In genomic region chrX:129791336-129791735, GRCh38 we compare ENCODE assay signal across 19 cellular contexts. TPM values are rescaled to one million over a fixed set of nuclear protein-coding genes. Genes with fewer than 3 reads are reported as not detected.
DNase-seq lines count a peak whose midpoint lies in the region; ATAC-seq and TF ChIP-seq lines count a peak whose summit lies in the region.
"Had no signal": no experiment of that assay in that cellular context is flagged by ENCODE, and none has a peak within 500 bp of the region (broad histone marks: within the 10 kb centered on the region; RNA-seq: fewer than 3 reads in every experiment).

No MANE protein-coding gene starts in this region.

- no peak overlapping the region for H3K9ac ChIP-seq in DND-41 (ENCODE audit: low read depth, low read length)

- no peak overlapping the region for H3K4me3 ChIP-seq in DND-41 (ENCODE audit: low read depth in 1 of 2, low read length in 2 of 2)
- no peak overlapping the region for H3K4me3 ChIP-seq in coronary artery
- H3K4me3 ChIP-seq: A549, GM23338, MG63, Peyer's patch had no signal

- H4K20me1 ChIP-seq in DND-41 (ENCODE audit: insufficient read depth, low read length): peaks cover 84% of the 10 kb centered on the region

- H3K27ac ChIP-seq in DND-41 (ENCODE audit: low read length) (peak overlapping the region; percentile 47), coronary artery (no peak overlapping the region)
- H3K27ac ChIP-seq: A549, Peyer's patch had no signal

- H3K4me3 Mint-ChIP-seq in activated T-cell treated with anti-CD3 and anti-CD28 coated beads, Interleukin-2, amount 50 U/mL, for 24 hours: no peak overlapping the region
- no peak overlapping the region for H3K4me3 Mint-ChIP-seq in activated T-cell treated with anti-CD3 and anti-CD28 coated beads, Interleukin-2, amount 50 U/mL, for 4 hours
- H3K4me3 Mint-ChIP-seq: CD8-positive, alpha-beta memory T cell; GM23338 had no signal

- H3K27me3 Mint-ChIP-seq in activated T-cell treated with anti-CD3 and anti-CD28 coated beads, Interleukin-2, amount 50 U/mL, for 24 hours: no peaks in the 10 kb centered on the region
- no peaks in the 10 kb centered on the region for H3K27me3 Mint-ChIP-seq in activated T-cell treated with anti-CD3 and anti-CD28 coated beads, Interleukin-2, amount 50 U/mL, for 4 hours (ENCODE audit: low read depth)
- H3K27me3 Mint-ChIP-seq: IgD-negative memory B cell had no signal

- peak overlapping the region; percentile 17 for H3K27ac Mint-ChIP-seq in activated T-cell treated with anti-CD3 and anti-CD28 coated beads, Interleukin-2, amount 50 U/mL, for 24 hours
- H3K27ac Mint-ChIP-seq: GM23338 had no signal

- H3K4me2 ChIP-seq in DND-41 (ENCODE audit: insufficient read depth, low read length): 0 out of 2 replicates have a peak overlapping the region, but pooled peaks have one; percentile 8
- H3K4me2 ChIP-seq: A549, GM23338 had no signal

- H3K4me1 Mint-ChIP-seq in activated T-cell treated with anti-CD3 and anti-CD28 coated beads, Interleukin-2, amount 50 U/mL, for 24 hours (ENCODE audit: low read depth): peaks cover 13% of the 10 kb centered on the region
- peaks cover 13% of the 10 kb centered on the region for H3K4me1 Mint-ChIP-seq in activated T-cell treated with anti-CD3 and anti-CD28 coated beads, Interleukin-2, amount 50 U/mL, for 4 hours (ENCODE audit: low read depth)
- H3K4me1 Mint-ChIP-seq: GM23338 had no signal

- peak; percentile 27 for DNase-seq in activated T-cell treated with anti-CD3 and anti-CD28 coated beads, Interleukin-2, amount 50 U/mL, for 24 hours
- no peak for DNase-seq in activated T-cell treated with anti-CD3 and anti-CD28 coated beads, Interleukin-2, amount 50 U/mL, for 4 hours
- no peak for DNase-seq in DND-41
- peak; percentile 50 for DNase-seq in coronary artery (ENCODE audit: low spot score)
- peak; percentile 25 for DNase-seq in sciatic nerve (ENCODE audit: low spot score)
- DNase-seq in glomerular visceral epithelial cell (ENCODE audit: extremely low spot score): no peak
- DNase-seq in NCI-H69 (lab: John Stamatoyannopoulos, UW): no peak
- DNase-seq: CD8-positive, alpha-beta memory T cell; Kasumi-1; MG63; NCI-H2171; Peyer's patch had no signal

- no peaks in the 10 kb centered on the region for H3K9me3 ChIP-seq in DND-41 (ENCODE audit: insufficient read depth, low read length, severe bottlenecking)
- H3K9me3 ChIP-seq: A549, MG63, Peyer's patch had no signal

- H3K27me3 ChIP-seq in DND-41 (ENCODE audit: insufficient read depth, low read length, poor library complexity): no peaks in the 10 kb centered on the region
- H3K27me3 ChIP-seq: MG63, Peyer's patch had no signal

- H3K36me3 ChIP-seq in DND-41 (ENCODE audit: insufficient read depth, low read length): peaks cover 95% of the 10 kb centered on the region
- H3K36me3 ChIP-seq: MG63, Peyer's patch had no signal

- intact Hi-C loops in sciatic nerve (cut with DNase I): no loop called here

- no peaks in the 10 kb centered on the region for H3K9me3 Mint-ChIP-seq in activated T-cell treated with anti-CD3 and anti-CD28 coated beads, Interleukin-2, amount 50 U/mL, for 24 hours
- H3K9me3 Mint-ChIP-seq in activated T-cell treated with anti-CD3 and anti-CD28 coated beads, Interleukin-2, amount 50 U/mL, for 4 hours: no peaks in the 10 kb centered on the region
- H3K9me3 Mint-ChIP-seq: CD8-positive, alpha-beta memory T cell; GM23338; IgD-negative memory B cell had no signal

- H3K36me3 Mint-ChIP-seq in activated T-cell treated with anti-CD3 and anti-CD28 coated beads, Interleukin-2, amount 50 U/mL, for 24 hours (ENCODE audit: low read depth): peaks cover 89% of the 10 kb centered on the region
- peaks cover 11% of the 10 kb centered on the region for H3K36me3 Mint-ChIP-seq in activated T-cell treated with anti-CD3 and anti-CD28 coated beads, Interleukin-2, amount 50 U/mL, for 4 hours (ENCODE audit: insufficient read depth)

- ATAC-seq in activated T-cell treated with anti-CD3 and anti-CD28 coated beads, Interleukin-2, amount 50 U/mL, for 4 hours: no peak
- ATAC-seq in DND-41 (ENCODE audit: insufficient read depth, low read depth): no peak
- no peak for ATAC-seq in sciatic nerve
- ATAC-seq in HG03354 (IDR thresholded peaks at IDR 0.05; ENCODE audit: poor library complexity, severe bottlenecking, unreplicated experiment): no peak
- ATAC-seq: A549, GM23338, HCT116 had no signal

- peaks cover 45% of the 10 kb centered on the region for H3K4me1 ChIP-seq in DND-41 (ENCODE audit: insufficient read depth, low read length)
- H3K4me1 ChIP-seq: A549, Peyer's patch had no signal

- H3K79me2 ChIP-seq in DND-41 (ENCODE audit: insufficient read depth, low read length): peaks cover 66% of the 10 kb centered on the region

- TF ChIP-seq CTCF in DND-41 (IDR thresholded peaks at IDR 0.05; ENCODE audit: borderline replicate concordance, extremely low read depth, low read length, poor library complexity, severe bottlenecking): no peak
- TF ChIP-seq CTCF in coronary artery (IDR thresholded peaks at IDR 0.05): no peak

- H2AFZ ChIP-seq in DND-41 (ENCODE audit: low read depth, low read length): no peak overlapping the region
- H2AFZ ChIP-seq: GM23338 had no signal

RNA-seq across cellular contexts. Expression of gene SASH3, which starts 11.6 kb away (rescaled TPM):
- total RNA-seq in activated T-cell treated with anti-CD3 and anti-CD28 coated beads, Interleukin-2, amount 50 U/mL, for 4 hours: 100 to 1,000 TPM in 2 of 3 donors, 10 to 100 TPM in 1; 92.5 to 114 (median 108) TPM
- 8.6 TPM for total RNA-seq in sciatic nerve
- total RNA-seq: G401, GM23338, SK-MEL-5 had no signal

RNA-seq across cellular contexts. Expression of gene ZDHHC9, which starts 52.4 kb away (rescaled TPM):
- 10 to 100 TPM; 12.3 to 14.2 (median 12.7) TPM for total RNA-seq in activated T-cell treated with anti-CD3 and anti-CD28 coated beads, Interleukin-2, amount 50 U/mL, for 4 hours
- 30.4 TPM for total RNA-seq in sciatic nerve

RNA-seq across cellular contexts. Expression of gene XPNPEP2, which starts 52.6 kb away (rescaled TPM):
- total RNA-seq in activated T-cell treated with anti-CD3 and anti-CD28 coated beads, Interleukin-2, amount 50 U/mL, for 4 hours: under 1 TPM; 0.05 to 0.13 (median 0.08) TPM
- 6.6 TPM for total RNA-seq in sciatic nerve
- total RNA-seq: G401, GM23338, SK-MEL-5 had no signal

Comparison
In these comparisons a context has a peak if more than half of its experiments do, and no peak if none do; other contexts are left out.
1. DNase-seq: peak in activated T-cell treated with anti-CD3 and anti-CD28 coated beads, Interleukin-2, amount 50 U/mL, for 24 hours (single experiment), coronary artery (single experiment) and sciatic nerve (single experiment); none in activated T-cell treated with anti-CD3 and anti-CD28 coated beads, Interleukin-2, amount 50 U/mL, for 4 hours (single experiment), DND-41 (single experiment), glomerular visceral epithelial cell (single experiment) and NCI-H69 (single experiment).